ENCODE assay signal across 6 cellular contexts in the genomic region with DNA sequence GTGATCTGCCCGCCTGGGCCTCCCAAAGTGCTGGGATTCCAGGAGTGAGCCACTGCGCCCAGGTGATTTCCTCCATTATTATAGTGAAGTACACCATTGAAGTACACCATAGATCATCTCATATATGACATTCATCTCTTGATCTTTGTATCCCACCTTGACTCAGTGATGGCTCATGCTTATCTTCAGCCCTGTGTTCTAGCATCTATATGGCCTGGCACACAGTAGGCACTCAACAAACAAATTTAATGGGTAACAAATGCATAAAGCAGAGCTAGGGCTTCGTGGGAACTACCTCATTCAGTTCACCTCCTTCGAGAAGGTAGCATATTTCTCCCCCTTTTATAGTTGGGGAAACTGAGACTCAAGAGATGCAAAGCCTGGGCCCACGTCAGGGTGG. TPM values are rescaled to one million over a fixed set of nuclear protein-coding genes. Genes with fewer than 3 reads are reported as not detected.
A peak's percentile ranks its signal among the peaks of the same experiment; 100 is the strongest.
DNase-seq lines count a peak whose midpoint lies in the region; ATAC-seq and TF ChIP-seq lines count a peak whose summit lies in the region.

No MANE protein-coding gene starts in this region.

- H3K27me3 ChIP-seq in GM06990 (replicated peaks; ENCODE audit: control insufficient read depth, insufficient read depth, low read length) (no peaks in the 10 kb centered on the region), aorta (ENCODE audit: control insufficient read depth in 1 of 2, insufficient read depth in 2 of 2, low read length in 1 of 2) (no peaks in the 10 kb centered on the region)
- no peaks in the 10 kb centered on the region for H3K27me3 ChIP-seq in naive thymus-derived CD4-positive, alpha-beta T cell (ENCODE audit: control insufficient read depth in 2 of 2, insufficient read depth in 2 of 2, low read length in 2 of 2)

- intact Hi-C loops in activated T-helper 2 cell treated with anti-CD3 and anti-CD28 coated beads, Interferon-gamma antibody, Interleukin-2, Interleukin-4, amounts not matched to agents 10 μg/mL and 5 μg/mL and 100 μg/mL, durations not matched to agents 14 hours and 24 hours and 36 hours (cut with micrococcal nuclease): no loop called here
- intact Hi-C loops in naive thymus-derived CD4-positive, alpha-beta T cell (cut with micrococcal nuclease): loop anchor here (10.0 kb wide), 4 partner anchors 169 to 569 kb away; a partner anchor contains a TSS
- intact Hi-C loops in aorta (cut with DNase I) (loop anchor here in 1 of 2 donors (5.0 kb wide), 1 partner anchor 118 kb away; no protein-coding TSS in a partner anchor), posterior vena cava (cut with DNase I) (loop anchor here (5.0 to 10.0 kb wide), 3 partner anchors 101 to 143 kb away; a partner anchor contains a TSS)

- no peaks in the 10 kb centered on the region for H3K9me3 ChIP-seq in naive thymus-derived CD4-positive, alpha-beta T cell (ENCODE audit: control insufficient read depth in 2 of 3, low read length in 3 of 3)
- no peaks in the 10 kb centered on the region for H3K9me3 ChIP-seq in aorta (ENCODE audit: control insufficient read depth, low read length)

- H3K4me3 Mint-ChIP-seq in activated T-helper 2 cell treated with anti-CD3 and anti-CD28 coated beads, Interferon-gamma antibody, Interleukin-2, Interleukin-4, amounts not matched to agents 10 μg/mL and 5 μg/mL and 100 μg/mL, durations not matched to agents 14 hours and 24 hours and 36 hours (ENCODE audit: low read depth): peak overlapping the region; percentile 68
- peak overlapping the region; percentile 47 to 91 (median 62) for H3K4me3 Mint-ChIP-seq in naive thymus-derived CD4-positive, alpha-beta T cell

- no peak overlapping the region for H3K27ac Mint-ChIP-seq in activated T-helper 2 cell treated with anti-CD3 and anti-CD28 coated beads, Interferon-gamma antibody, Interleukin-2, Interleukin-4, amounts not matched to agents 10 μg/mL and 5 μg/mL and 100 μg/mL, durations not matched to agents 14 hours and 24 hours and 36 hours
- peak overlapping the region in 5 of 9 donors; percentile 21 to 72 (median 25) for H3K27ac Mint-ChIP-seq in naive thymus-derived CD4-positive, alpha-beta T cell

- no peak overlapping the region for H3K27ac ChIP-seq in naive thymus-derived CD4-positive, alpha-beta T cell (ENCODE audit: low read depth, low read length)
- no peak overlapping the region for H3K27ac ChIP-seq in aorta (ENCODE audit: low read depth in 1 of 2, low read length in 2 of 2)

- peaks cover 16% of the 10 kb centered on the region for H3K4me1 Mint-ChIP-seq in activated T-helper 2 cell treated with anti-CD3 and anti-CD28 coated beads, Interferon-gamma antibody, Interleukin-2, Interleukin-4, amounts not matched to agents 10 μg/mL and 5 μg/mL and 100 μg/mL, durations not matched to agents 14 hours and 24 hours and 36 hours (ENCODE audit: low read depth)
- peaks cover 8 to 38% (median 20%) of the 10 kb centered on the region in 7 donors for H3K4me1 Mint-ChIP-seq in naive thymus-derived CD4-positive, alpha-beta T cell

- H3K4me1 ChIP-seq in naive thymus-derived CD4-positive, alpha-beta T cell (ENCODE audit: control insufficient read depth in 2 of 2, insufficient read depth in 2 of 2, low read length in 2 of 2): peaks cover 14 to 21% of the 10 kb centered on the region in 2 donors
- no peaks in the 10 kb centered on the region for H3K4me1 ChIP-seq in aorta (ENCODE audit: control insufficient read depth in 1 of 2, insufficient read depth in 2 of 2, low read length in 2 of 2)

- H3K4me3 ChIP-seq in GM06990 (replicated peaks; ENCODE audit: low read depth, low read length) (peak overlapping the region; percentile 84), aorta (ENCODE audit: low read length in 2 of 2) (peak overlapping the region in 1 of 2 donors; percentile 36)
- H3K4me3 ChIP-seq in naive thymus-derived CD4-positive, alpha-beta T cell (ENCODE audit: low read length): no peak overlapping the region

- H3K36me3 ChIP-seq in GM06990 (ENCODE audit: control insufficient read depth, insufficient read depth, low read length) (no peaks in the 10 kb centered on the region), aorta (ENCODE audit: control insufficient read depth in 1 of 2, insufficient read depth in 2 of 2, low read length in 1 of 2) (no peaks in the 10 kb centered on the region)
- H3K36me3 ChIP-seq in naive thymus-derived CD4-positive, alpha-beta T cell (ENCODE audit: control insufficient read depth in 2 of 3, insufficient read depth in 3 of 3, low read length in 3 of 3): no peaks in the 10 kb centered on the region

- H3K36me3 Mint-ChIP-seq in activated T-helper 2 cell treated with anti-CD3 and anti-CD28 coated beads, Interferon-gamma antibody, Interleukin-2, Interleukin-4, amounts not matched to agents 10 μg/mL and 5 μg/mL and 100 μg/mL, durations not matched to agents 14 hours and 24 hours and 36 hours (ENCODE audit: low read depth): no peaks in the 10 kb centered on the region
- H3K36me3 Mint-ChIP-seq in naive thymus-derived CD4-positive, alpha-beta T cell: no peaks in the 10 kb centered on the region

- DNase-seq in GM06990 (ENCODE audit: extremely low read depth, insufficient read length) (no peak), aorta (no peak), posterior vena cava (ENCODE audit: low spot score) (no peak), NOMO-1 treated with DMSO at 0.1 percent for 48 hours (lab: John Stamatoyannopoulos, UW; ENCODE audit: unreplicated experiment) (no peak)
- no peak for DNase-seq in activated T-helper 2 cell treated with anti-CD3 and anti-CD28 coated beads, Interferon-gamma antibody, Interleukin-2, Interleukin-4, amounts not matched to agents 10 μg/mL and 5 μg/mL and 100 μg/mL, durations not matched to agents 14 hours and 24 hours and 36 hours (ENCODE audit: low spot score)
- DNase-seq in naive thymus-derived CD4-positive, alpha-beta T cell: no peak

- no peak for ATAC-seq in naive thymus-derived CD4-positive, alpha-beta T cell
- no peak for ATAC-seq in aorta (ENCODE audit: low FRiP score)

- POLR2A ChIA-PET in naive thymus-derived CD4-positive, alpha-beta T cell (lab: Charles Lee): interaction anchor here (0.5 to 3.1 kb wide), 9 partner anchors 21 to 631 kb away, joined by 3 to 23 read pairs (median 4); a partner anchor contains a TSS

- H3K9me3 Mint-ChIP-seq in activated T-helper 2 cell treated with anti-CD3 and anti-CD28 coated beads, Interferon-gamma antibody, Interleukin-2, Interleukin-4, amounts not matched to agents 10 μg/mL and 5 μg/mL and 100 μg/mL, durations not matched to agents 14 hours and 24 hours and 36 hours: no peaks in the 10 kb centered on the region
- peaks cover 0 to 4% (median 0%) of the 10 kb centered on the region in 11 donors for H3K9me3 Mint-ChIP-seq in naive thymus-derived CD4-positive, alpha-beta T cell

- no peak for TF ChIP-seq CTCF in GM06990 (IDR thresholded peaks at IDR 0.05; ENCODE audit: insufficient read depth, low read length, poor library complexity, severe bottlenecking)

- 78 to 81% methylated on average over 5 of the region's 5 CpGs for WGBS in aorta, 2 donors

- no peaks in the 10 kb centered on the region for H3K27me3 Mint-ChIP-seq in activated T-helper 2 cell treated with anti-CD3 and anti-CD28 coated beads, Interferon-gamma antibody, Interleukin-2, Interleukin-4, amounts not matched to agents 10 μg/mL and 5 μg/mL and 100 μg/mL, durations not matched to agents 14 hours and 24 hours and 36 hours (ENCODE audit: low read depth)
- no peaks in the 10 kb centered on the region for H3K27me3 Mint-ChIP-seq in naive thymus-derived CD4-positive, alpha-beta T cell

- CTCF ChIA-PET in naive thymus-derived CD4-positive, alpha-beta T cell (lab: Charles Lee): interaction anchor here (1.2 to 3.1 kb wide), 3 partner anchors 19 to 145 kb away, joined by 5 to 17 read pairs (median 5); no protein-coding TSS in a partner anchor

RNA-seq across cellular contexts. Expression of a gene that starts 1.0 kb away (rescaled TPM):
- 8.1 and 9.2 TPM in 2 replicates for total RNA-seq in activated T-helper 2 cell treated with anti-CD3 and anti-CD28 coated beads, Interferon-gamma antibody, Interleukin-2, Interleukin-4, amounts not matched to agents 10 μg/mL and 5 μg/mL and 100 μg/mL, durations not matched to agents 14 hours and 24 hours and 36 hours
- total RNA-seq in naive thymus-derived CD4-positive, alpha-beta T cell: 1 to 10 TPM; 4.9 to 8.3 (median 7.8) TPM
- polyA plus RNA-seq in naive thymus-derived CD4-positive, alpha-beta T cell: 1 to 10 TPM; 1.1 to 2.5 TPM
- total RNA-seq in aorta (10 to 100 TPM in 1 of 2 donors, 1 to 10 TPM in 1; 9.7 to 15.2 TPM), posterior vena cava (10 to 100 TPM; 12.2 to 12.6 TPM)
- polyA plus RNA-seq in aorta: 10 to 100 TPM; 13.3 to 73.8 TPM

RNA-seq across cellular contexts. Expression of a gene that starts 1.0 kb away (rescaled TPM):
- 1.4 and 1.8 TPM in 2 replicates for total RNA-seq in activated T-helper 2 cell treated with anti-CD3 and anti-CD28 coated beads, Interferon-gamma antibody, Interleukin-2, Interleukin-4, amounts not matched to agents 10 μg/mL and 5 μg/mL and 100 μg/mL, durations not matched to agents 14 hours and 24 hours and 36 hours
- 1 to 10 TPM; 4.3 to 6.4 (median 4.7) TPM for total RNA-seq in naive thymus-derived CD4-positive, alpha-beta T cell
- polyA plus RNA-seq in naive thymus-derived CD4-positive, alpha-beta T cell: 1 to 10 TPM; 3.5 to 5.7 TPM
- total RNA-seq in aorta: 1 to 10 TPM; 2.6 to 7.9 TPM
- polyA plus RNA-seq in aorta: 10 to 100 TPM in 1 of 2 donors, 1 to 10 TPM in 1; 3.1 to 14.4 TPM
- 1 to 10 TPM; 2.7 to 4.8 TPM for total RNA-seq in posterior vena cava

RNA-seq across cellular contexts. Expression of a gene that starts 4.8 kb away (rescaled TPM):
- 10.7 and 11.5 TPM in 2 replicates for total RNA-seq in activated T-helper 2 cell treated with anti-CD3 and anti-CD28 coated beads, Interferon-gamma antibody, Interleukin-2, Interleukin-4, amounts not matched to agents 10 μg/mL and 5 μg/mL and 100 μg/mL, durations not matched to agents 14 hours and 24 hours and 36 hours
- 10 to 100 TPM in 1 of 5 experiments, 1 to 10 TPM in 4; 4.5 to 11.2 (median 4.7) TPM for total RNA-seq in naive thymus-derived CD4-positive, alpha-beta T cell
- polyA plus RNA-seq in naive thymus-derived CD4-positive, alpha-beta T cell: 10 to 100 TPM in 1 of 2 donors, 1 to 10 TPM in 1; 9.3 to 15.1 TPM
- total RNA-seq in aorta (1 to 10 TPM; 3.9 to 5.3 TPM), posterior vena cava (1 to 10 TPM; 2.9 to 4.6 TPM)
- 1 to 10 TPM; 5.9 to 7.8 TPM for polyA plus RNA-seq in aorta

RNA-seq across cellular contexts. Expression of a gene that starts 5.5 kb away (rescaled TPM):
- 48.9 and 57.4 TPM in 2 replicates for total RNA-seq in activated T-helper 2 cell treated with anti-CD3 and anti-CD28 coated beads, Interferon-gamma antibody, Interleukin-2, Interleukin-4, amounts not matched to agents 10 μg/mL and 5 μg/mL and 100 μg/mL, durations not matched to agents 14 hours and 24 hours and 36 hours
- 10 to 100 TPM; 29.3 to 44.1 (median 34.4) TPM for total RNA-seq in naive thymus-derived CD4-positive, alpha-beta T cell
- polyA plus RNA-seq in naive thymus-derived CD4-positive, alpha-beta T cell: 10 to 100 TPM; 25.4 to 33.2 TPM
- total RNA-seq in aorta (10 to 100 TPM; 15.7 to 21.9 TPM), posterior vena cava (10 to 100 TPM; 13.3 to 16.0 TPM)
- polyA plus RNA-seq in aorta: 10 to 100 TPM in 1 of 2 donors, 1 to 10 TPM in 1; 7.0 to 34.6 TPM

RNA-seq across cellular contexts. Expression of a gene that starts 20.7 kb away (rescaled TPM):
- 197 and 206 TPM in 2 replicates for total RNA-seq in activated T-helper 2 cell treated with anti-CD3 and anti-CD28 coated beads, Interferon-gamma antibody, Interleukin-2, Interleukin-4, amounts not matched to agents 10 μg/mL and 5 μg/mL and 100 μg/mL, durations not matched to agents 14 hours and 24 hours and 36 hours
- 100 to 1,000 TPM; 140 to 245 (median 215) TPM for total RNA-seq in naive thymus-derived CD4-positive, alpha-beta T cell
- 10 to 100 TPM; 12.7 to 28.7 TPM for polyA plus RNA-seq in naive thymus-derived CD4-positive, alpha-beta T cell
- total RNA-seq in aorta: 1 to 10 TPM; 3.0 to 4.0 TPM
- 1 to 10 TPM in 1 of 2 donors, under 1 TPM in 1; 0.13 to 3.7 TPM for polyA plus RNA-seq in aorta
- 1 to 10 TPM in 1 of 2 donors, under 1 TPM in 1; 0.67 to 1.8 TPM for total RNA-seq in posterior vena cava
